Comparison of ENCODE assay signal across 1 cellular context in the genomic region with DNA sequence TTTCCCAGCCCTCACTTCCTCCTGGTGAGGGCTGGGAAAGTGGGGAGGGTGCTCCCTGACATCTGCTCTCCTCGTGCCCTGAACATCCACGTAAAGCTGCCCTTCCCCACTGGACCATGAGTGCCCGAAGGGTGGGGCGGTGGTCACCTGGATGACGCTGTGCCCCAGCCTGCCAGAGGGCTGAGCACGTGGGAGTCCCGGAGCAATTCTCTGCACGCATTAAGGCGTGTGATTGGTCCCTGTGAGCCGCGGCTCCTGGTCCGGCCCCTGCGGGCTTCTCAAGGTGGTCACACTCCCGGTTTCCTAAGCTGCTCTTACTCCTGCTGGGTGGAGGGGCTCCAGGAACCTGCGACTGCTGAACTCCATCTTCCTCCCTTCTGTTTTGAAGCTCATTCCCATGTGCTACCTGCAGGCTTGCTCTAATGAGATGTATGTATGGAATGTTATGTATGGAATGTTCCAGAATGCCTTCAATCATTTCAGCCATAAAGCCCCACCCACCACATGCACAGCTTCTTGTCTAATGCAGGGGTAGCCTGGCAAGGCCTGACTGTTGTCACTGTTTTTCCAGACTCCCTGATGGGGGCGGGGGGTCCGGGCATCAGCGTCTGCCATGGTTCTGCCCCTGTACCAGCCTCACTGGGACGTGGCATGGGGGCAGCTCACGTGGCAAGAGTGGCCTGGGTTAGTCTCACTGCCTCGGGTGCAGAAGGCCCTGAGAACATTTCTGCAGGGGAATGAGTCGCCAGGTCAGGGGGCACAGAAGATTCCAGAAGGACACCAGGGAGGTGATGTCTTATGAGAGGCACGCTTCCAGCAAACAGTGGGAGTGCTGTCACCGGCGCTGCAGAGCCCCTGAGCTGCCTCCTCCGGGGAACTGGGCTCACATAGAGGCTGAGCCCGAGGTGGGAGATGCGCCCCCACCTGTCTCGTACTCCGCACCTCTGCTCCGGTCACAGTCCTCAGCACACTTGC.
TF ChIP-seq lines count a peak whose summit lies in the region.

No MANE protein-coding gene starts in this region.

TF ChIP-seq in HepG2, 621 proteins besides CTCF, POLR2A, EP300 and RAD21:
- no peak for TF ChIP-seq SIN3B (IDR thresholded peaks at IDR 0.05; ENCODE audit: low read length)
- TF ChIP-seq ZNF687 (CRISPR knock-in tag; IDR thresholded peaks at IDR 0.05) = peak; percentile 10; the same call in 1 of the 2 replicates
- TF ChIP-seq AGO2 (optimal IDR thresholded peaks at IDR 0.05; ENCODE audit: low read depth, low read length) = peak; percentile 28
TF ChIP-seq in HepG2: peak in this region for 2.
